8 cellular contexts compared by ENCODE assay signal in the genomic region with DNA sequence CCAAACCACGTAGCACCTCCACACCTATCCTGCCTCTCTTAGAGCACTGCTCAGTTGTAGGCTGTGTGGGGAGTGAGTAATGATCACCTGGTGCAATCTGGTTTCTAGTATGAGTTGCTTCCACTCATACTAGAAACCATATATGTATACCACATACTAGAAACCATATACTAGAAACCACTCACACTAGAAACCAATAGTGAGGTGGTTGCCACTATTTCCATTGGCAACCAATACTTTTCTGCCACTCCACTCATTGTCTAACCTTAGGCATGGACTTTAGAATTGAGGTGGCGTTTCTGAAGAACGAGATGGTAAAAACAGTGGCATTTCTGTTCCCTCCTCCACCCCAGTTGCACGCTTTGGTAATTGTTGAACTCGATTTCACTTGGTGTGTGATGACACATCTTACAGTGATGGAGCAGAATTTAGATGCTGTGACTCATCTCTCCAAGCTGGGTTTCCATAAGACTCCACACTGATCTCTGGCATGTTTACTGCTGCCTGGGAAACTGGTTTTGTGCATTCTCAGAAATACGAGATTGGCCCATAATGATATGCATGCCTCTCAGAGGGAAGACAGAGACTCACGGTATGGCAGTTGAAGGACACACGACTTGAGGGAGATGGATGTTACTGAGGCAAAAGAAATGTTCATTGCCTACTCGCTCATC.
DNase-seq lines count a peak whose midpoint lies in the region; ATAC-seq and TF ChIP-seq lines count a peak whose summit lies in the region.

No MANE protein-coding gene starts in this region.

- no TSS peak for BruUV-seq in Caco-2 (replicated peaks; lab: Mats Ljungman, UMichigan)

- H3K9me3 Mint-ChIP-seq in Caco-2 (ENCODE audit: unreplicated experiment): no peaks in the 10 kb centered on the region
- no peaks in the 10 kb centered on the region for H3K9me3 Mint-ChIP-seq in effector memory CD8-positive, alpha-beta T cell

- no peak overlapping the region for H3K27ac Mint-ChIP-seq in Caco-2 (ENCODE audit: unreplicated experiment)
- no peak overlapping the region for H3K27ac Mint-ChIP-seq in effector memory CD8-positive, alpha-beta T cell

- peaks cover 7% of the 10 kb centered on the region for H3K27me3 Mint-ChIP-seq in Caco-2 (ENCODE audit: insufficient read depth, unreplicated experiment)
- no peaks in the 10 kb centered on the region for H3K27me3 Mint-ChIP-seq in effector memory CD8-positive, alpha-beta T cell

- H3K36me3 ChIP-seq in adipocyte (ENCODE audit: control insufficient read depth, insufficient read depth, low read length, severe bottlenecking) (no peaks in the 10 kb centered on the region), skeletal muscle satellite cell (ENCODE audit: insufficient read depth, low read length) (no peaks in the 10 kb centered on the region), spleen (no peaks in the 10 kb centered on the region), Caco-2 (ENCODE audit: control insufficient read depth, insufficient read depth, low read length) (no peaks in the 10 kb centered on the region)

- no peak overlapping the region for H3K9ac ChIP-seq in adipocyte (ENCODE audit: low read length)
- peak overlapping the region; percentile 39 for H3K9ac ChIP-seq in skeletal muscle satellite cell (ENCODE audit: low read depth, low read length)

- intact Hi-C loops in spleen (cut with DNase I; ENCODE audit: low total_unique reads): no loop called here
- intact Hi-C loops in Caco-2 (cut with micrococcal nuclease; ENCODE audit: unreplicated experiment): no loop called here

- H3K27ac ChIP-seq in spleen: no peak overlapping the region

- H3K4me3 ChIP-seq in AG10803 (ENCODE audit: low read length) (peak overlapping the region; percentile 11; the same call in 1 of the 2 replicates), adipocyte (ENCODE audit: low read length) (no peak overlapping the region), skeletal muscle satellite cell (ENCODE audit: low read length) (peak overlapping the region; percentile 37), spleen (no peak overlapping the region), Caco-2 (ENCODE audit: low read depth, low read length) (no peak overlapping the region)

- POLR2A ChIA-PET in Caco-2 (lab: Charles Lee): no interaction called here

- no peaks in the 10 kb centered on the region for H3K9me3 ChIP-seq in adipocyte (ENCODE audit: control insufficient read depth, low read length)
- H3K9me3 ChIP-seq in skeletal muscle satellite cell (replicated peaks; ENCODE audit: low read length): no peaks in the 10 kb centered on the region
- H3K9me3 ChIP-seq in spleen: no peaks in the 10 kb centered on the region
- H3K9me3 ChIP-seq in Caco-2: no peaks in the 10 kb centered on the region

- H3K4me1 Mint-ChIP-seq in Caco-2 (ENCODE audit: low read depth, unreplicated experiment): no peaks in the 10 kb centered on the region
- H3K4me1 Mint-ChIP-seq in effector memory CD8-positive, alpha-beta T cell (ENCODE audit: low read depth in 2 of 2): peaks cover 0 to 2% of the 10 kb centered on the region in 2 donors

- ATAC-seq in HG03108 (IDR thresholded peaks at IDR 0.05; ENCODE audit: unreplicated experiment): peak; percentile 87
- ATAC-seq in effector memory CD8-positive, alpha-beta T cell (replicated peaks): no peak

- no peaks in the 10 kb centered on the region for H3K27me3 ChIP-seq in adipocyte (replicated peaks; ENCODE audit: control insufficient read depth, insufficient read depth, low read length)
- no peaks in the 10 kb centered on the region for H3K27me3 ChIP-seq in skeletal muscle satellite cell (ENCODE audit: control insufficient read depth, insufficient read depth, low read length)
- H3K27me3 ChIP-seq in spleen (replicated peaks in 1 of 7): no peaks in the 10 kb centered on the region
- H3K27me3 ChIP-seq in Caco-2 (replicated peaks; ENCODE audit: control insufficient read depth, insufficient read depth, low read length): no peaks in the 10 kb centered on the region

- H3K4me1 ChIP-seq in adipocyte (ENCODE audit: control insufficient read depth, insufficient read depth, low read length) (peaks cover 21% of the 10 kb centered on the region), skeletal muscle satellite cell (ENCODE audit: control insufficient read depth, insufficient read depth, low read length) (peaks cover 12% of the 10 kb centered on the region), spleen (no peaks in the 10 kb centered on the region), Caco-2 (no peaks in the 10 kb centered on the region)

- WGBS in spleen, 5 donors: 73 to 80% (median 75%) methylated on average over 9 of the region's 9 CpGs

- no peak for TF ChIP-seq POLR2A in spleen (IDR thresholded peaks at IDR 0.05)

- no peak overlapping the region for H3K4me3 Mint-ChIP-seq in Caco-2 (ENCODE audit: unreplicated experiment)
- no peak overlapping the region for H3K4me3 Mint-ChIP-seq in effector memory CD8-positive, alpha-beta T cell

- H3K4me2 ChIP-seq in skeletal muscle satellite cell (ENCODE audit: low read length): peak overlapping the region; percentile 68

- CTCF ChIA-PET in Caco-2 (lab: Charles Lee): no interaction called here

- H3K36me3 Mint-ChIP-seq in Caco-2 (ENCODE audit: insufficient read depth, unreplicated experiment): no peaks in the 10 kb centered on the region
- no peaks in the 10 kb centered on the region for H3K36me3 Mint-ChIP-seq in effector memory CD8-positive, alpha-beta T cell (ENCODE audit: insufficient read depth)

- TF ChIP-seq CTCF in AG10803 (conservative IDR thresholded peaks at IDR 0.05; ENCODE audit: low read length) (no peak), spleen (IDR thresholded peaks at IDR 0.05 in 8 of 11, conservative IDR thresholded peaks at IDR 0.05 in 3 of 11) (no peak), Caco-2 (IDR thresholded peaks at IDR 0.05; ENCODE audit: insufficient read depth in 1 of 2, low read depth in 1 of 2, low read length in 1 of 2, severe bottlenecking in 1 of 2, unreplicated experiment in 1 of 2) (no peak)

- DNase-seq in AG10803 (ENCODE audit: low read depth): peak; percentile 100
- DNase-seq in GM19240 (ENCODE audit: insufficient read length, low spot score): peak; percentile 10
- DNase-seq in adipocyte (ENCODE audit: low read depth): peak; percentile 96
- no peak for DNase-seq in spleen
- DNase-seq in Caco-2: no peak
- no peak for DNase-seq in effector memory CD8-positive, alpha-beta T cell

Comparison
In these comparisons a context has a peak if more than half of its experiments do, and no peak if none do; other contexts are left out.
1. DNase-seq: peak in AG10803 (single experiment), GM19240 (single experiment) and adipocyte (single experiment); none in spleen (single experiment), Caco-2 (0 of 2) and effector memory CD8-positive, alpha-beta T cell (0 of 3).
2. H3K4me3 ChIP-seq: peak in AG10803 (single experiment) and skeletal muscle satellite cell (single experiment); none in adipocyte (single experiment), spleen (0 of 8) and Caco-2 (single experiment).